In genomic region chr7:64883113-64883905, GRCh38 we compare ENCODE assay signal across 11 cellular contexts. TPM values are rescaled to one million over a fixed set of nuclear protein-coding genes. Genes with fewer than 3 reads are reported as not detected.
A peak's percentile ranks its signal among the peaks of the same experiment; 100 is the strongest.
DNase-seq lines count a peak whose midpoint lies in the region; ATAC-seq and TF ChIP-seq lines count a peak whose summit lies in the region.
"Had no signal": no experiment of that assay in that cellular context is flagged by ENCODE, and none has a peak within 500 bp of the region (broad histone marks: within the 10 kb centered on the region; RNA-seq: fewer than 3 reads in every experiment).

No MANE protein-coding gene starts in this region.

- H3K36me3 ChIP-seq in stomach, result no peaks in the 10 kb centered on the region

- ATAC-seq in activated naive CD8-positive, alpha-beta T cell treated with anti-CD3 and anti-CD28 coated beads, Interleukin-2, amount 10 ng/mL, durations not matched to agents 7 days and 5 days (ENCODE audit: low read depth), result no peak

- peak overlapping the region; percentile 40 to 54 (median 43) for H3K4me3 ChIP-seq in stomach
- H3K4me3 ChIP-seq: mucosa of descending colon had no signal

- peaks cover 0 to 65% (median 14%) of the 10 kb centered on the region in 3 donors for H3K27me3 ChIP-seq in stomach

- TF ChIP-seq CTCF in stomach (IDR thresholded peaks at IDR 0.05), result no peak

- TF ChIP-seq POLR2A in stomach (IDR thresholded peaks at IDR 0.05), result no peak

- H3K9me3 Mint-ChIP-seq in T-helper 2 cell treated with Interferon-gamma antibody and Interleukin-4, amounts not matched to agents 5 μg/mL and 100 μg/mL, for 36 hours, result peaks cover 20% of the 10 kb centered on the region
- H3K9me3 Mint-ChIP-seq in activated naive CD8-positive, alpha-beta T cell treated with anti-CD3 and anti-CD28 coated beads, Interleukin-2, amount 10 ng/mL, durations not matched to agents 7 days and 5 days, result peaks cover 6% of the 10 kb centered on the region

- H3K9me3 ChIP-seq in stomach, result peaks cover 0 to 40% (median 20%) of the 10 kb centered on the region in 4 donors
- H3K9me3 ChIP-seq: mucosa of descending colon had no signal

- intact Hi-C loops in stomach (cut with DNase I; ENCODE audit: low total_unique reads), result no loop called here

- DNase-seq in T-helper 2 cell treated with Interferon-gamma antibody and Interleukin-4, amounts not matched to agents 5 μg/mL and 100 μg/mL, for 36 hours (ENCODE audit: low spot score), result no peak
- DNase-seq in T-helper 2 cell (no peak), iPS-NIHi11 (ENCODE audit: low spot score) (peak; percentile 2), stomach (peak; percentile 20), NCI-H1092 (lab: John Stamatoyannopoulos, UW) (no peak), GF-D8 (lab: John Stamatoyannopoulos, UW) (no peak), superior temporal gyrus (ENCODE audit: extremely low spot score) (no peak)
- no peak for DNase-seq in activated naive CD8-positive, alpha-beta T cell treated with anti-CD3 and anti-CD28 coated beads, Interleukin-2, amount 10 ng/mL, durations not matched to agents 7 days and 5 days
- DNase-seq: MV-4-11, RPMI8226 had no signal

- H3K4me1 Mint-ChIP-seq in T-helper 2 cell treated with Interferon-gamma antibody and Interleukin-4, amounts not matched to agents 5 μg/mL and 100 μg/mL, for 36 hours (ENCODE audit: low read depth), result peaks cover 4% of the 10 kb centered on the region
- peaks cover 6% of the 10 kb centered on the region for H3K4me1 Mint-ChIP-seq in activated naive CD8-positive, alpha-beta T cell treated with anti-CD3 and anti-CD28 coated beads, Interleukin-2, amount 10 ng/mL, durations not matched to agents 7 days and 5 days

- H3K36me3 Mint-ChIP-seq in T-helper 2 cell treated with Interferon-gamma antibody and Interleukin-4, amounts not matched to agents 5 μg/mL and 100 μg/mL, for 36 hours (ENCODE audit: low read depth), result no peaks in the 10 kb centered on the region
- peaks cover 2% of the 10 kb centered on the region for H3K36me3 Mint-ChIP-seq in activated naive CD8-positive, alpha-beta T cell treated with anti-CD3 and anti-CD28 coated beads, Interleukin-2, amount 10 ng/mL, durations not matched to agents 7 days and 5 days

- H3K4me1 ChIP-seq in stomach, result peaks cover 4 to 27% (median 8%) of the 10 kb centered on the region in 4 donors

- H3K27ac ChIP-seq in stomach, result peak overlapping the region in 1 of 5 donors; percentile 59

- WGBS in stomach, 5 donors, result 55 to 62% (median 60%) methylated on average over 33 to 38 of the region's 38 CpGs

- POLR2A ChIA-PET in activated naive CD8-positive, alpha-beta T cell treated with anti-CD3 and anti-CD28 coated beads, Interleukin-2, amount 10 ng/mL, durations not matched to agents 7 days and 5 days (lab: Charles Lee), result no interaction called here

- H3K27me3 Mint-ChIP-seq in T-helper 2 cell treated with Interferon-gamma antibody and Interleukin-4, amounts not matched to agents 5 μg/mL and 100 μg/mL, for 36 hours (ENCODE audit: low read depth), result peaks cover 17% of the 10 kb centered on the region
- H3K27me3 Mint-ChIP-seq in activated naive CD8-positive, alpha-beta T cell treated with anti-CD3 and anti-CD28 coated beads, Interleukin-2, amount 10 ng/mL, durations not matched to agents 7 days and 5 days, result peaks cover 36% of the 10 kb centered on the region

- H3K27ac Mint-ChIP-seq in T-helper 2 cell treated with Interferon-gamma antibody and Interleukin-4, amounts not matched to agents 5 μg/mL and 100 μg/mL, for 36 hours, result no peak overlapping the region
- H3K27ac Mint-ChIP-seq in activated naive CD8-positive, alpha-beta T cell treated with anti-CD3 and anti-CD28 coated beads, Interleukin-2, amount 10 ng/mL, durations not matched to agents 7 days and 5 days, result no peak overlapping the region

- no peak for TF ChIP-seq EP300 in stomach (IDR thresholded peaks at IDR 0.05)

- peak overlapping the region; percentile 52 for H3K4me3 Mint-ChIP-seq in T-helper 2 cell treated with Interferon-gamma antibody and Interleukin-4, amounts not matched to agents 5 μg/mL and 100 μg/mL, for 36 hours
- H3K4me3 Mint-ChIP-seq in activated naive CD8-positive, alpha-beta T cell treated with anti-CD3 and anti-CD28 coated beads, Interleukin-2, amount 10 ng/mL, durations not matched to agents 7 days and 5 days, result peak overlapping the region; percentile 57

RNA-seq across cellular contexts. Expression of gene ZNF273, which starts 19.8 kb away (rescaled TPM):
- total RNA-seq in activated naive CD8-positive, alpha-beta T cell treated with anti-CD3 and anti-CD28 coated beads, Interleukin-2, amount 10 ng/mL, durations not matched to agents 7 days and 5 days, result 10 to 100 TPM; 10.9 to 12.6 TPM
- total RNA-seq in stomach, result 10 to 100 TPM in 3 of 5 donors, 1 to 10 TPM in 2; 5.3 to 24.3 (median 11.6) TPM
- 1 to 10 TPM; 1.3 to 7.7 (median 2.9) TPM for polyA plus RNA-seq in stomach

Comparison
In these comparisons a context has a peak if more than half of its experiments do, and no peak if none do; other contexts are left out.
1. DNase-seq: peak in iPS-NIHi11 (single experiment) and stomach (single experiment); none in T-helper 2 cell treated with Interferon-gamma antibody and Interleukin-4, amounts not matched to agents 5 μg/mL and 100 μg/mL, for 36 hours (single experiment), T-helper 2 cell (0 of 5), activated naive CD8-positive, alpha-beta T cell treated with anti-CD3 and anti-CD28 coated beads, Interleukin-2, amount 10 ng/mL, durations not matched to agents 7 days and 5 days (single experiment), NCI-H1092 (single experiment), GF-D8 (single experiment) and superior temporal gyrus (single experiment).